Comparison of ENCODE assay signal across 6 cellular contexts in genomic region chrX:91773943-91774342, GRCh38. TPM values are rescaled to one million over a fixed set of nuclear protein-coding genes. Genes with fewer than 3 reads are reported as not detected.
"Had no signal": no experiment of that assay in that cellular context is flagged by ENCODE, and none has a peak within 500 bp of the region (broad histone marks: within the 10 kb centered on the region; RNA-seq: fewer than 3 reads in every experiment).

No MANE protein-coding gene starts in this region.

RNA-seq across cellular contexts. Expression of gene PCDH11X, which starts 5.2 kb away (rescaled TPM):
- total RNA-seq: activated naive CD4-positive, alpha-beta T cell treated with anti-CD3 and anti-CD28 coated beads, Interleukin-2, amount 50 U/mL, for 72 hours; activated T-cell treated with anti-CD3 and anti-CD28 coated beads, Interleukin-2, amount 50 U/mL, for 72 hours; bronchial epithelial cell; glomerular endothelial cell; naive thymus-derived CD8-positive, alpha-beta T cell; osteoblast had no signal
- polyA plus RNA-seq: naive thymus-derived CD8-positive, alpha-beta T cell had no signal
